In the genomic region with DNA sequence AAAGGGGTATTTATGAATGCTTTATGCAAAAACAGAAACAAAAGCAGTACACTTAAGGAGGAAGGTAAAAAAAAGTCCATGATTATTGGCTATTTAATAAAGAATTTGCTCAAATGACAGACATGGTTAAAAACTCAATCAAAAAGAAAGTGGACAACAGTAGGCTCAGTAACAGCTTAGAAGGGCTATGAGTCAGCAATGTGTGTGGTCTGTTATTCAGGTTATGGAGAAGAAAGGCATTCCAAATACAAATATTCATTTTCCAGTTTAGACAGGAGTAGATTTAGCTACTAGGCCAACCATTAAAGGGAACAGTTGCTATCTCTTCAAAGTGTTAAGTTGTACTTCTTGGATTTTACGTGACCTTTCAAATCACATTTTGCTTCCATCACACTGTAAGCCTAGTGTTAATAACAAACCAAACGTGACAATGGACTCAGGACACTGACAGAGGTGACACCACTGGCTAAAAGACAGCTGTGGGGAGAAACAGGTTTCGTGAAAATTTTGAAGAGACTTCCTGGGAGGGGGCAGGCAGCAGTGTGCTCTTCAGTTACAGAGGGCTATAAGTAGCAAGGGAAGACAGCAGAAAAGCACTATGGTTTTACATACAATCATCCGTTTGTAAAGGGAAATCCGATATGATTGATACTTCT, we compare ENCODE assay signal across 9 cellular contexts. TPM values are rescaled to one million over a fixed set of nuclear protein-coding genes. Genes with fewer than 3 reads are reported as not detected.
A peak's percentile ranks its signal among the peaks of the same experiment; 100 is the strongest.
DNase-seq lines count a peak whose midpoint lies in the region; ATAC-seq, FAIRE-seq and TF ChIP-seq lines count a peak whose summit lies in the region.
"Had no signal": no experiment of that assay in that cellular context is flagged by ENCODE, and none has a peak within 500 bp of the region (broad histone marks: within the 10 kb centered on the region; RNA-seq: fewer than 3 reads in every experiment).

No MANE protein-coding gene starts in this region.

- TF ChIP-seq CTCF in RWPE2 (IDR thresholded peaks at IDR 0.05; ENCODE audit: poor library complexity, severe bottlenecking) (no peak), fibroblast of lung (conservative IDR thresholded peaks at IDR 0.05 in 1 of 2, IDR thresholded peaks at IDR 0.05 in 1 of 2; ENCODE audit: low read depth in 1 of 2, low read length in 2 of 2) (no peak), pancreas (IDR thresholded peaks at IDR 0.05) (no peak)

- in situ Hi-C loops in GM23248 (cut with MboI), result loop anchor here (25.0 kb wide), 1 partner anchor 400 kb away; no protein-coding TSS in a partner anchor

- H3K4me1 ChIP-seq in GM23248 (ENCODE audit: insufficient read depth) (peaks cover 30% of the 10 kb centered on the region), RWPE2 (ENCODE audit: insufficient read depth, poor library complexity, severe bottlenecking) (peaks cover 51% of the 10 kb centered on the region), fibroblast of lung (ENCODE audit: control insufficient read depth, extremely low read depth, insufficient read depth, low read length) (peaks cover 3% of the 10 kb centered on the region), pancreas (peaks cover 0 to 6% (median 5%) of the 10 kb centered on the region in 3 donors)
- H3K4me1 ChIP-seq: transverse colon had no signal

- no peaks in the 10 kb centered on the region for H4K20me1 ChIP-seq in GM23248 (ENCODE audit: insufficient read depth)
- no peaks in the 10 kb centered on the region for H4K20me1 ChIP-seq in fibroblast of lung (ENCODE audit: control insufficient read depth, extremely low read depth, insufficient read depth, low read length)

- whole genome bisulfite sequencing in GM23248 (ENCODE audit: low coverage in 1 of 2, low lambda C conversion rate in 2 of 2, missing lambda C conversion rate in 2 of 2), 2 experiments, result 86 to 88% methylated on average over 5 of the region's 5 CpGs
- 69 to 71% methylated on average over 5 of the region's 5 CpGs for WGBS in pancreas, 2 donors

- H2AFZ ChIP-seq in GM23248 (no peak overlapping the region), fibroblast of lung (ENCODE audit: low read length) (no peak overlapping the region)

- intact Hi-C loops in pancreas (cut with DNase I), result loop anchor here in 1 of 3 donors (10.0 kb wide), 1 partner anchor 83 kb away; no protein-coding TSS in a partner anchor

- H3K9me3 ChIP-seq in GM23248 (ENCODE audit: low read depth), result no peaks in the 10 kb centered on the region
- H3K9me3 ChIP-seq in RWPE2 (ENCODE audit: severe bottlenecking), result no peaks in the 10 kb centered on the region
- no peaks in the 10 kb centered on the region for H3K9me3 ChIP-seq in fibroblast of lung (ENCODE audit: control insufficient read depth, insufficient read depth, low read depth, low read length)
- H3K9me3 ChIP-seq in pancreas, result no peaks in the 10 kb centered on the region
- H3K9me3 ChIP-seq in MG63, result no peaks in the 10 kb centered on the region
- H3K9me3 ChIP-seq: transverse colon had no signal

- H3K79me2 ChIP-seq in GM23248 (ENCODE audit: insufficient read depth), result no peaks in the 10 kb centered on the region
- H3K79me2 ChIP-seq in fibroblast of lung (ENCODE audit: control insufficient read depth, insufficient read depth, low read length), result no peaks in the 10 kb centered on the region

- no peaks in the 10 kb centered on the region for H3K9me2 ChIP-seq in GM23248 (ENCODE audit: insufficient read depth)

- no peak overlapping the region for H3K4me3 ChIP-seq in GM23248
- H3K4me3 ChIP-seq in RWPE2 (ENCODE audit: severe bottlenecking), result no peak overlapping the region
- H3K4me3 ChIP-seq in fibroblast of lung (replicated peaks in 1 of 4; ENCODE audit: control extremely low read depth in 1 of 4, insufficient read depth in 1 of 4, low read depth in 3 of 4, low read length in 4 of 4), result no peak overlapping the region
- H3K4me3 ChIP-seq in pancreas, result no peak overlapping the region
- no peak overlapping the region for H3K4me3 ChIP-seq in MG63
- H3K4me3 ChIP-seq: transverse colon had no signal

- H3K36me3 ChIP-seq in GM23248 (ENCODE audit: low read depth), result no peaks in the 10 kb centered on the region; the same call in 1 of the 2 replicates
- H3K36me3 ChIP-seq in RWPE2 (ENCODE audit: low read depth), result peaks cover 7% of the 10 kb centered on the region; the same call in 1 of the 2 replicates
- H3K36me3 ChIP-seq in fibroblast of lung (ENCODE audit: control insufficient read depth, insufficient read depth, low read length), result no peaks in the 10 kb centered on the region
- H3K36me3 ChIP-seq in pancreas, result no peaks in the 10 kb centered on the region
- no peaks in the 10 kb centered on the region for H3K36me3 ChIP-seq in MG63
- H3K36me3 ChIP-seq: transverse colon had no signal

- no peak for FAIRE-seq in pancreas (lab: Jason Lieb, UNC)

- ATAC-seq in RWPE2 (ENCODE audit: low read depth) (peak; percentile 73), pancreas (peak; percentile 48 to 72 (median 64)), GM19397 (IDR thresholded peaks at IDR 0.05; ENCODE audit: unreplicated experiment) (no peak)

- H3F3A ChIP-seq in GM23248 (ENCODE audit: insufficient read depth), result peaks cover 23% of the 10 kb centered on the region

- peak overlapping the region; percentile 20 for H3K4me2 ChIP-seq in GM23248 (ENCODE audit: unreplicated experiment)
- no peak overlapping the region for H3K4me2 ChIP-seq in fibroblast of lung (ENCODE audit: extremely low read depth, insufficient read depth, low read length)

- H3K27ac ChIP-seq in GM23248, result no peak overlapping the region
- peak overlapping the region; percentile 82 for H3K27ac ChIP-seq in RWPE2 (ENCODE audit: poor library complexity, severe bottlenecking)
- H3K27ac ChIP-seq in fibroblast of lung (ENCODE audit: insufficient read depth, low read length), result no peak overlapping the region
- no peak overlapping the region for H3K27ac ChIP-seq in pancreas
- H3K27ac ChIP-seq: transverse colon had no signal

- H3K9ac ChIP-seq in GM23248, result no peak overlapping the region
- no peak overlapping the region for H3K9ac ChIP-seq in fibroblast of lung (ENCODE audit: insufficient read depth, low read length)

- DNase-seq in GM23248 (peak; percentile 78), RWPE2 (ENCODE audit: low spot score) (no peak), fibroblast of lung (ENCODE audit: low read depth in 2 of 2) (peak; percentile 44 to 82), pancreas (no peak), NCI-H748 (lab: John Stamatoyannopoulos, UW; ENCODE audit: unreplicated experiment) (no peak), MG63 (no peak), activated gamma-delta T cell treated with Interleukin-2 at 50 U/mL for 16 hours (no peak)

- H3K27me3 ChIP-seq in GM23248 (replicated peaks; ENCODE audit: insufficient read depth) (no peaks in the 10 kb centered on the region), RWPE2 (ENCODE audit: insufficient read depth, poor library complexity, severe bottlenecking) (no peaks in the 10 kb centered on the region), fibroblast of lung (ENCODE audit: control insufficient read depth, insufficient read depth, low read length) (no peaks in the 10 kb centered on the region), pancreas (no peaks in the 10 kb centered on the region), MG63 (no peaks in the 10 kb centered on the region)
- H3K27me3 ChIP-seq: transverse colon had no signal

RNA-seq across cellular contexts. Expression of a gene that starts 41.7 kb away (rescaled TPM):
- total RNA-seq in GM23248 (2014; rRNA removed; shearing (Covaris generic)), result not detected in 2 replicates
- polyA plus RNA-seq in GM23248 (2016; fragmentation: Nextera tagmentation; extraction: Ambion mirVana) (not detected in 2 replicates), fibroblast of lung (0.05 and 0.07 TPM in 2 replicates), pancreas (10 to 100 TPM; 12.7 to 12.8 TPM)
- total RNA-seq in fibroblast of lung (under 0.01 TPM in 2 replicates), pancreas (10 to 100 TPM; 32.6 to 52.7 (median 41.3) TPM)
- 0.01 and 0.07 TPM in 2 replicates for polyA plus RNA-seq in fibroblast of lung (2012)
- not detected in 2 replicates for polyA minus RNA-seq in fibroblast of lung (ENCODE audit: low replicate concordance)
- total RNA-seq in MG63 (2014; rRNA removed; shearing (Covaris generic); ENCODE audit: low replicate concordance), result not detected in 2 replicates

Comparison
In these comparisons a context has a peak if more than half of its experiments do, and no peak if none do; other contexts are left out.
1. DNase-seq: peak in GM23248 (single experiment) and fibroblast of lung (2 of 2); none in RWPE2 (single experiment), pancreas (0 of 6), NCI-H748 (single experiment), MG63 (single experiment) and activated gamma-delta T cell treated with Interleukin-2 at 50 U/mL for 16 hours (single experiment).
2. RNA of a gene that starts 41.7 kb away (total RNA-seq): 32.6 to 52.7 TPM in pancreas; not detected in GM23248, not detected in MG63 and under 0.01 TPM in fibroblast of lung; every median in the first group is over 10 times any median in the second.